In genomic region chr9:127388037-127388855, GRCh38 we compare ENCODE assay signal across 8 cellular contexts. TPM values are rescaled to one million over a fixed set of nuclear protein-coding genes. Genes with fewer than 3 reads are reported as not detected.
A peak's percentile ranks its signal among the peaks of the same experiment; 100 is the strongest.
DNase-seq lines count a peak whose midpoint lies in the region; ATAC-seq and TF ChIP-seq lines count a peak whose summit lies in the region.

No MANE protein-coding gene starts in this region.

- WGBS in heart right ventricle, 2 donors, result 66 to 70% methylated on average over 10 of the region's 10 CpGs

- intact Hi-C loops in PC-9 (cut with micrococcal nuclease; ENCODE audit: unreplicated experiment) (no loop called here), heart right ventricle (cut with DNase I) (no loop called here)
- intact Hi-C loops in activated T-helper 2 cell treated with anti-CD3 and anti-CD28 coated beads, Interferon-gamma antibody, Interleukin-2, Interleukin-4, amounts not matched to agents 10 μg/mL and 5 μg/mL and 100 μg/mL, durations not matched to agents 14 hours and 24 hours and 36 hours (cut with micrococcal nuclease), result loop anchor here (1.0 to 10.0 kb wide), 5 partner anchors 8 to 403 kb away; partner anchors contain the start of genes LRSAM1 and RPL12

- no peaks in the 10 kb centered on the region for H3K9me2 ChIP-seq in PC-9 (ENCODE audit: insufficient read depth)

- H3K4me1 ChIP-seq in PC-9 (replicated peaks; ENCODE audit: insufficient read depth) (peaks cover 39% of the 10 kb centered on the region), heart right ventricle (peaks cover 0 to 17% (median 0%) of the 10 kb centered on the region in 9 donors)

- ATAC-seq in GM18498 (IDR thresholded peaks at IDR 0.05; ENCODE audit: unreplicated experiment), result peak; percentile 77
- ATAC-seq in HG02884 (IDR thresholded peaks at IDR 0.05; ENCODE audit: unreplicated experiment), result peak; percentile 88
- ATAC-seq in heart right ventricle, result peak; percentile 46 to 97 (median 72)

- peaks cover 24% of the 10 kb centered on the region for H3F3A ChIP-seq in PC-9 (ENCODE audit: insufficient read depth, low read depth)

- no peaks in the 10 kb centered on the region for H3K9me3 Mint-ChIP-seq in activated T-helper 2 cell treated with anti-CD3 and anti-CD28 coated beads, Interferon-gamma antibody, Interleukin-2, Interleukin-4, amounts not matched to agents 10 μg/mL and 5 μg/mL and 100 μg/mL, durations not matched to agents 14 hours and 24 hours and 36 hours

- H3K4me1 Mint-ChIP-seq in activated T-helper 2 cell treated with anti-CD3 and anti-CD28 coated beads, Interferon-gamma antibody, Interleukin-2, Interleukin-4, amounts not matched to agents 10 μg/mL and 5 μg/mL and 100 μg/mL, durations not matched to agents 14 hours and 24 hours and 36 hours (ENCODE audit: low read depth), result peaks cover 26% of the 10 kb centered on the region

- no peak overlapping the region for H2AFZ ChIP-seq in PC-9

- no peaks in the 10 kb centered on the region for H3K79me2 ChIP-seq in PC-9 (ENCODE audit: low read depth)

- H3K27me3 Mint-ChIP-seq in activated T-helper 2 cell treated with anti-CD3 and anti-CD28 coated beads, Interferon-gamma antibody, Interleukin-2, Interleukin-4, amounts not matched to agents 10 μg/mL and 5 μg/mL and 100 μg/mL, durations not matched to agents 14 hours and 24 hours and 36 hours (ENCODE audit: low read depth), result peaks cover 41% of the 10 kb centered on the region

- peak overlapping the region; percentile 69 for H3K4me2 ChIP-seq in PC-9

- no peaks in the 10 kb centered on the region for H4K20me1 ChIP-seq in PC-9 (ENCODE audit: insufficient read depth)

- POLR2A ChIA-PET in PC-9 (lab: Charles Lee; ENCODE audit: unreplicated experiment), result interaction anchor here (0.6 to 0.8 kb wide), 3 partner anchors 9 to 63 kb away, joined by 3 to 6 read pairs (median 3); partner anchors contain the start of genes SLC2A8 and ZNF79

- peak overlapping the region; percentile 24 for H3K4me3 Mint-ChIP-seq in activated T-helper 2 cell treated with anti-CD3 and anti-CD28 coated beads, Interferon-gamma antibody, Interleukin-2, Interleukin-4, amounts not matched to agents 10 μg/mL and 5 μg/mL and 100 μg/mL, durations not matched to agents 14 hours and 24 hours and 36 hours (ENCODE audit: low read depth)

- no peaks in the 10 kb centered on the region for H3K36me3 Mint-ChIP-seq in activated T-helper 2 cell treated with anti-CD3 and anti-CD28 coated beads, Interferon-gamma antibody, Interleukin-2, Interleukin-4, amounts not matched to agents 10 μg/mL and 5 μg/mL and 100 μg/mL, durations not matched to agents 14 hours and 24 hours and 36 hours (ENCODE audit: low read depth)

- TF ChIP-seq CTCF in PC-9 (conservative IDR thresholded peaks at IDR 0.05) (no peak), heart right ventricle (IDR thresholded peaks at IDR 0.05) (no peak)

- CTCF ChIA-PET in PC-9 (lab: Charles Lee), result interaction anchor here (1.4 kb wide), 1 partner anchor 9 kb away, joined by 6 read pairs; the partner anchor contains the start of gene SLC2A8

- peak; percentile 81 to 94 for DNase-seq in PC-9
- peak; percentile 83 for DNase-seq in activated T-helper 2 cell treated with anti-CD3 and anti-CD28 coated beads, Interferon-gamma antibody, Interleukin-2, Interleukin-4, amounts not matched to agents 10 μg/mL and 5 μg/mL and 100 μg/mL, durations not matched to agents 14 hours and 24 hours and 36 hours (ENCODE audit: low spot score)
- DNase-seq in heart right ventricle, result no peak
- peak; percentile 48 to 78 (median 58) for DNase-seq in stimulated activated CD4-positive, alpha-beta T cell treated with anti-CD3 and anti-CD28 coated beads, Interleukin-1b, Interleukin-23, amount 100 ng/mL, for 24 hours (ENCODE audit: low read depth in 4 of 4, low spot score in 1 of 4)
- no peak for DNase-seq in NCI-H446 treated with DMSO at 0.1 percent for 48 hours (lab: John Stamatoyannopoulos, UW)
- DNase-seq in NCI-H748 (lab: John Stamatoyannopoulos, UW; ENCODE audit: unreplicated experiment), result no peak

- BruUV-seq in PC-9 (replicated peaks; lab: Mats Ljungman, UMichigan), result no TSS peak

- H3K27ac ChIP-seq in PC-9 (peak overlapping the region; percentile 74), heart right ventricle (no peak overlapping the region)

- H3K4me3 ChIP-seq in PC-9 (no peak overlapping the region), heart right ventricle (no peak overlapping the region)

- H3K36me3 ChIP-seq in PC-9 (ENCODE audit: low read depth) (no peaks in the 10 kb centered on the region), heart right ventricle (peaks cover 0 to 51% (median 0%) of the 10 kb centered on the region in 9 donors)

- peak overlapping the region; percentile 74 for H3K27ac Mint-ChIP-seq in activated T-helper 2 cell treated with anti-CD3 and anti-CD28 coated beads, Interferon-gamma antibody, Interleukin-2, Interleukin-4, amounts not matched to agents 10 μg/mL and 5 μg/mL and 100 μg/mL, durations not matched to agents 14 hours and 24 hours and 36 hours

- H3K9me3 ChIP-seq in PC-9 (ENCODE audit: insufficient read depth, low read depth) (no peaks in the 10 kb centered on the region), heart right ventricle (no peaks in the 10 kb centered on the region)

- H3K27me3 ChIP-seq in PC-9 (ENCODE audit: insufficient read depth, low read depth) (no peaks in the 10 kb centered on the region), heart right ventricle (no peaks in the 10 kb centered on the region)

RNA-seq across cellular contexts. Expression of gene SLC2A8, which starts 8.7 kb away (rescaled TPM):
- total RNA-seq in PC-9 (2021) (19.1 and 24.6 TPM in 2 replicates), heart right ventricle (10 to 100 TPM; 10.0 to 26.7 (median 13.1) TPM)
- 9.8 and 10.7 TPM in 2 replicates for total RNA-seq in activated T-helper 2 cell treated with anti-CD3 and anti-CD28 coated beads, Interferon-gamma antibody, Interleukin-2, Interleukin-4, amounts not matched to agents 10 μg/mL and 5 μg/mL and 100 μg/mL, durations not matched to agents 14 hours and 24 hours and 36 hours
- polyA plus RNA-seq in heart right ventricle, result 10 to 100 TPM; 18.9 to 21.7 TPM

RNA-seq across cellular contexts. Expression of gene ZNF79, which starts 35.9 kb away (rescaled TPM):
- total RNA-seq in PC-9 (2021), result 5.5 and 5.8 TPM in 2 replicates
- total RNA-seq in activated T-helper 2 cell treated with anti-CD3 and anti-CD28 coated beads, Interferon-gamma antibody, Interleukin-2, Interleukin-4, amounts not matched to agents 10 μg/mL and 5 μg/mL and 100 μg/mL, durations not matched to agents 14 hours and 24 hours and 36 hours, result 11.9 and 14.4 TPM in 2 replicates
- total RNA-seq in heart right ventricle, result 1 to 10 TPM; 4.4 to 8.3 (median 6.4) TPM
- 1 to 10 TPM; 2.1 to 4.5 TPM for polyA plus RNA-seq in heart right ventricle

Comparison
In these comparisons a context has a peak if more than half of its experiments do, and no peak if none do; other contexts are left out.
1. DNase-seq: peak in PC-9 (2 of 2), activated T-helper 2 cell treated with anti-CD3 and anti-CD28 coated beads, Interferon-gamma antibody, Interleukin-2, Interleukin-4, amounts not matched to agents 10 μg/mL and 5 μg/mL and 100 μg/mL, durations not matched to agents 14 hours and 24 hours and 36 hours (single experiment) and stimulated activated CD4-positive, alpha-beta T cell treated with anti-CD3 and anti-CD28 coated beads, Interleukin-1b, Interleukin-23, amount 100 ng/mL, for 24 hours (4 of 4); none in heart right ventricle (0 of 2), NCI-H446 treated with DMSO at 0.1 percent for 48 hours (single experiment) and NCI-H748 (single experiment).
2. Peak in every context shown above with its lines, with median percentiles within 50 percentile points of each other: ATAC-seq.